Comparison of ENCODE assay signal across 18 cellular contexts in genomic region chr13:26326562-26326961, GRCh38.
"Had no signal": no experiment of that assay in that cellular context is flagged by ENCODE, and none has a peak within 500 bp of the region (broad histone marks: within the 10 kb centered on the region; RNA-seq: fewer than 3 reads in every experiment).

No MANE protein-coding gene starts in this region.

- H3K36me3 ChIP-seq: adrenal gland, breast epithelium, suprapubic skin, vagina had no signal

- H3K4me1 ChIP-seq: adrenal gland, breast epithelium had no signal

- H3K27ac ChIP-seq: adrenal gland, breast epithelium, skin epidermis, suprapubic skin, vagina had no signal

- H3K9me3 ChIP-seq: adrenal gland, breast epithelium, suprapubic skin, vagina had no signal

- H3K27me3 ChIP-seq: adrenal gland, breast epithelium, hepatocyte, suprapubic skin, vagina had no signal

- H3K4me3 ChIP-seq: adrenal gland, breast epithelium, hepatocyte, skin epidermis, suprapubic skin, vagina had no signal

- ATAC-seq: activated CD8-positive, alpha-beta T cell treated with anti-CD3 and anti-CD28 coated beads, Interleukin-2, amount 10 ng/mL, durations not matched to agents 7 days and 5 days had no signal

- DNase-seq: activated CD4-positive, alpha-beta T cell treated with anti-CD3 and anti-CD28 coated beads, Interleukin-2, amount 10 ng/mL, durations not matched to agents 7 days and 5 days; activated CD8-positive, alpha-beta T cell treated with anti-CD3 and anti-CD28 coated beads, Interleukin-2, amount 10 ng/mL, durations not matched to agents 7 days and 5 days; activated gamma-delta T cell treated with Interleukin-2 at 50 U/mL for 16 hours; adrenal gland; effector memory CD4-positive, alpha-beta T cell; left cardiac atrium; nucleus accumbens; posterior cingulate gyrus; retina; stimulated activated CD4-positive, alpha-beta T cell treated with anti-CD3 and anti-CD28 coated beads, Interleukin-15, amount 100 ng/mL, for 24 hours; stimulated activated CD4-positive, alpha-beta T cell treated with anti-CD3 and anti-CD28 coated beads, Interleukin-2, amount 100 ng/mL, for 48 hours; stimulated activated naive CD8-positive, alpha-beta T cell treated with anti-CD3 and anti-CD28 coated beads, Interleukin-15, amount 100 ng/mL, for 72 hours; trophoblast cell had no signal
